ENCODE assay signal across 8 cellular contexts in the genomic region with DNA sequence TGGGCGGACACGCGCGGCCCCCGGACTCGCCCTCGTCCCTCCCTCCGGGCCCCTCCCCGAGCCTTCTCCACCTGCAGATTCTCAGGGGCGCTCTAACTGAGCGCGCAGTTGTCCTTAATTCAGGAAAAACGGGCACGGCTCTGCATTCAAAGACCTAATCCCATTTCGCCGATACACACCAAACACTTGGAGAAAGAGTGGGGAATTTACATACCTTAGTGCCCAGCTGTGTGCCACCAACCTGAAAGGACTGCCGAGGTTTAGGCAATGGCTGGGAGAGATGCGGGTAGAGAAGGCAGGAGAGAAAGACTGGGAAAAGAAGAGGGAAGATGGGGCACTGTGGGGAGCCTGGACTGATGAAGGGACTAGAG. TPM values are rescaled to one million over a fixed set of nuclear protein-coding genes. Genes with fewer than 3 reads are reported as not detected.
DNase-seq lines count a peak whose midpoint lies in the region; ATAC-seq and TF ChIP-seq lines count a peak whose summit lies in the region.

No MANE protein-coding gene starts in this region.

- peaks cover 5% of the 10 kb centered on the region for H3K4me1 Mint-ChIP-seq in activated CD4-positive, alpha-beta memory T cell treated with anti-CD3 and anti-CD28 coated beads for 36 hours (ENCODE audit: low read depth)
- H3K4me1 Mint-ChIP-seq in activated CD4-positive, alpha-beta memory T cell treated with anti-CD3 and anti-CD28 coated beads, Interleukin-2, amount 10 ng/mL, durations not matched to agents 7 days and 5 days, result peaks cover 5% of the 10 kb centered on the region
- peaks cover 14% of the 10 kb centered on the region for H3K4me1 Mint-ChIP-seq in mesothelial cell of epicardium

- CTCF ChIA-PET in activated CD4-positive, alpha-beta memory T cell treated with anti-CD3 and anti-CD28 coated beads for 36 hours (lab: Charles Lee), result no interaction called here
- CTCF ChIA-PET in activated CD4-positive, alpha-beta memory T cell treated with anti-CD3 and anti-CD28 coated beads, Interleukin-2, amount 10 ng/mL, durations not matched to agents 7 days and 5 days (lab: Charles Lee), result no interaction called here

- no peak for ATAC-seq in left lobe of liver

- POLR2A ChIA-PET in activated CD4-positive, alpha-beta memory T cell treated with anti-CD3 and anti-CD28 coated beads for 36 hours (lab: Charles Lee), result no interaction called here
- POLR2A ChIA-PET in activated CD4-positive, alpha-beta memory T cell treated with anti-CD3 and anti-CD28 coated beads, Interleukin-2, amount 10 ng/mL, durations not matched to agents 7 days and 5 days (lab: Charles Lee), result no interaction called here

- H3K27ac ChIP-seq in cingulate gyrus (ENCODE audit: low read depth, low read length) (peak overlapping the region; percentile 69), temporal lobe (ENCODE audit: low read depth, low read length) (peak overlapping the region; percentile 82)

- peaks cover 13% of the 10 kb centered on the region for H3K9me3 Mint-ChIP-seq in activated CD4-positive, alpha-beta memory T cell treated with anti-CD3 and anti-CD28 coated beads for 36 hours
- H3K9me3 Mint-ChIP-seq in activated CD4-positive, alpha-beta memory T cell treated with anti-CD3 and anti-CD28 coated beads, Interleukin-2, amount 10 ng/mL, durations not matched to agents 7 days and 5 days, result peaks cover 14% of the 10 kb centered on the region
- peaks cover 10% of the 10 kb centered on the region for H3K9me3 Mint-ChIP-seq in mesothelial cell of epicardium

- H3K27me3 Mint-ChIP-seq in activated CD4-positive, alpha-beta memory T cell treated with anti-CD3 and anti-CD28 coated beads for 36 hours, result peaks cover 37% of the 10 kb centered on the region
- peaks cover 55% of the 10 kb centered on the region for H3K27me3 Mint-ChIP-seq in activated CD4-positive, alpha-beta memory T cell treated with anti-CD3 and anti-CD28 coated beads, Interleukin-2, amount 10 ng/mL, durations not matched to agents 7 days and 5 days
- no peaks in the 10 kb centered on the region for H3K27me3 Mint-ChIP-seq in mesothelial cell of epicardium (ENCODE audit: low read depth)

- peaks cover 2% of the 10 kb centered on the region for H3K36me3 Mint-ChIP-seq in activated CD4-positive, alpha-beta memory T cell treated with anti-CD3 and anti-CD28 coated beads for 36 hours
- H3K36me3 Mint-ChIP-seq in activated CD4-positive, alpha-beta memory T cell treated with anti-CD3 and anti-CD28 coated beads, Interleukin-2, amount 10 ng/mL, durations not matched to agents 7 days and 5 days (ENCODE audit: low read depth), result peaks cover 3% of the 10 kb centered on the region
- peaks cover 8% of the 10 kb centered on the region for H3K36me3 Mint-ChIP-seq in mesothelial cell of epicardium

- no peak for DNase-seq in activated CD4-positive, alpha-beta memory T cell treated with anti-CD3 and anti-CD28 coated beads for 36 hours
- DNase-seq in activated CD4-positive, alpha-beta memory T cell treated with anti-CD3 and anti-CD28 coated beads, Interleukin-2, amount 10 ng/mL, durations not matched to agents 7 days and 5 days, result no peak
- DNase-seq in mesothelial cell of epicardium (ENCODE audit: low spot score in 2 of 2, unreplicated experiment in 2 of 2), result no peak
- DNase-seq in midbrain (lab: John Stamatoyannopoulos, UW), result no peak
- no peak for DNase-seq in left lobe of liver (ENCODE audit: low spot score)
- DNase-seq in NCI-H2171 (lab: John Stamatoyannopoulos, UW), result no peak

- peak overlapping the region; percentile 2 for H3K4me3 Mint-ChIP-seq in activated CD4-positive, alpha-beta memory T cell treated with anti-CD3 and anti-CD28 coated beads for 36 hours
- H3K4me3 Mint-ChIP-seq in activated CD4-positive, alpha-beta memory T cell treated with anti-CD3 and anti-CD28 coated beads, Interleukin-2, amount 10 ng/mL, durations not matched to agents 7 days and 5 days, result no peak overlapping the region
- H3K4me3 Mint-ChIP-seq in mesothelial cell of epicardium, result peak overlapping the region; percentile 77

- TF ChIP-seq CTCF in mesothelial cell of epicardium (IDR thresholded peaks at IDR 0.05; ENCODE audit: unreplicated experiment), result no peak

- intact Hi-C loops in activated CD4-positive, alpha-beta memory T cell treated with anti-CD3 and anti-CD28 coated beads for 36 hours (cut with micrococcal nuclease), result no loop called here

- no peak overlapping the region for H3K27ac Mint-ChIP-seq in activated CD4-positive, alpha-beta memory T cell treated with anti-CD3 and anti-CD28 coated beads for 36 hours
- H3K27ac Mint-ChIP-seq in activated CD4-positive, alpha-beta memory T cell treated with anti-CD3 and anti-CD28 coated beads, Interleukin-2, amount 10 ng/mL, durations not matched to agents 7 days and 5 days, result no peak overlapping the region
- peak overlapping the region; percentile 2 for H3K27ac Mint-ChIP-seq in mesothelial cell of epicardium

RNA-seq across cellular contexts. Expression of a gene that starts 21.8 kb away (rescaled TPM):
- total RNA-seq in activated CD4-positive, alpha-beta memory T cell treated with anti-CD3 and anti-CD28 coated beads for 36 hours, result not detected
- total RNA-seq in activated CD4-positive, alpha-beta memory T cell treated with anti-CD3 and anti-CD28 coated beads, Interleukin-2, amount 10 ng/mL, durations not matched to agents 7 days and 5 days, result not detected
- 34.8 to 40.6 TPM (median 35.1 TPM) in 3 replicates for total RNA-seq in mesothelial cell of epicardium
- 9.8 TPM for total RNA-seq in temporal lobe
- 0.23 TPM for total RNA-seq in left lobe of liver

RNA-seq across cellular contexts. Expression of a gene that starts 51.5 kb away (rescaled TPM):
- total RNA-seq in activated CD4-positive, alpha-beta memory T cell treated with anti-CD3 and anti-CD28 coated beads for 36 hours, result not detected
- total RNA-seq in activated CD4-positive, alpha-beta memory T cell treated with anti-CD3 and anti-CD28 coated beads, Interleukin-2, amount 10 ng/mL, durations not matched to agents 7 days and 5 days, result 10 to 100 TPM in 1 of 2 experiments, not detected in 1; 12.9 TPM
- total RNA-seq in mesothelial cell of epicardium (16.2 to 27.9 TPM (median 19.7 TPM) in 3 replicates), temporal lobe (under 0.01 TPM), left lobe of liver (not detected)
